In genomic region chr1:108831225-108831624, GRCh38 we compare ENCODE assay signal across 10 cellular contexts. TPM values are rescaled to one million over a fixed set of nuclear protein-coding genes. Genes with fewer than 3 reads are reported as not detected.
A peak's percentile ranks its signal among the peaks of the same experiment; 100 is the strongest.
DNase-seq lines count a peak whose midpoint lies in the region; ATAC-seq and TF ChIP-seq lines count a peak whose summit lies in the region.
"Had no signal": no experiment of that assay in that cellular context is flagged by ENCODE, and none has a peak within 500 bp of the region (broad histone marks: within the 10 kb centered on the region; RNA-seq: fewer than 3 reads in every experiment).

No MANE protein-coding gene starts in this region.

- POLR2A ChIA-PET in HCT116 (lab: Charles Lee), result no interaction called here
- POLR2A ChIA-PET in CD4-positive, alpha-beta memory T cell (lab: Charles Lee; ENCODE audit: partially characterized antibody), result no interaction called here

- no peak overlapping the region for H3K4me3 Mint-ChIP-seq in CD4-positive, alpha-beta memory T cell
- H3K4me3 Mint-ChIP-seq in stimulated activated memory B cell treated with anti-CD40 and anti-IgM and Interleukin-4, amounts not matched to agents 10 μg/mL and 1 μg/mL and 100 μg/mL, for 72 hours, result no peak overlapping the region
- H3K4me3 Mint-ChIP-seq: T-helper 1 cell treated with Interleukin-12 subunit alpha and Interleukin-12 subunit beta and Interleukin-4 antibody, amounts not matched to agents 30 μg/mL and 1 μg/mL, for 36 hours had no signal

- H3K4me3 ChIP-seq in HCT116 (replicated peaks in 1 of 2; ENCODE audit: low read depth in 1 of 2, low read length in 2 of 2) (peak overlapping the region in 1 of 2 experiments; percentile 54; a peak in 2 of 4 replicates), astrocyte of the spinal cord (ENCODE audit: low read depth, low read length) (no peak overlapping the region), stomach (no peak overlapping the region)
- H3K4me3 ChIP-seq in CD4-positive, alpha-beta memory T cell (ENCODE audit: low read length in 2 of 2), result no peak overlapping the region

- CTCF ChIA-PET in HCT116 (lab: Charles Lee), result interaction anchor here (0.6 to 5.8 kb wide), 2 partner anchors 9 to 66 kb away, joined by 5 to 93 read pairs; no protein-coding TSS in a partner anchor
- CTCF ChIA-PET in CD4-positive, alpha-beta memory T cell (lab: Charles Lee; ENCODE audit: partially characterized antibody), result interaction anchor here (1.0 to 10.2 kb wide), 6 partner anchors 13 to 280 kb away, joined by 3 to 238 read pairs (median 15); a partner anchor contains a TSS

- H3K9me3 ChIP-seq in HCT116 (ENCODE audit: control insufficient read depth in 1 of 2, insufficient read depth in 1 of 2, low read depth in 1 of 2, low read length in 2 of 2) (no peaks in the 10 kb centered on the region), stomach (no peaks in the 10 kb centered on the region)
- no peaks in the 10 kb centered on the region for H3K9me3 ChIP-seq in CD4-positive, alpha-beta memory T cell (ENCODE audit: control insufficient read depth in 1 of 2, low read length in 2 of 2)

- peak overlapping the region; percentile 91 for H2AFZ ChIP-seq in HCT116 (ENCODE audit: low read depth, low read length, poor library complexity, severe bottlenecking)

- H3K36me3 ChIP-seq in HCT116 (ENCODE audit: control insufficient read depth in 1 of 2, insufficient read depth in 2 of 2, low read length in 2 of 2) (no peaks in the 10 kb centered on the region), stomach (no peaks in the 10 kb centered on the region)
- H3K36me3 ChIP-seq in CD4-positive, alpha-beta memory T cell (ENCODE audit: insufficient read depth, low read length), result no peaks in the 10 kb centered on the region

- H3K4me2 ChIP-seq in HCT116 (ENCODE audit: low read length), result peak overlapping the region; percentile 85

- H3K27ac ChIP-seq in HCT116 (ENCODE audit: low read depth, low read length), result peak overlapping the region; percentile 59; the same call in 1 of the 2 replicates
- H3K27ac ChIP-seq in stomach, result peak overlapping the region in 4 of 5 donors; percentile 82 to 86 (median 83)
- H3K27ac ChIP-seq in CD4-positive, alpha-beta memory T cell (ENCODE audit: low read depth, low read length), result no peak overlapping the region

- TF ChIP-seq POLR2A in HCT116 (IDR thresholded peaks at IDR 0.05; ENCODE audit: borderline replicate concordance, extremely low read depth, insufficient read depth, insufficient read length) (no peak), stomach (IDR thresholded peaks at IDR 0.05) (no peak)

- H3K36me3 Mint-ChIP-seq in CD4-positive, alpha-beta memory T cell, result no peaks in the 10 kb centered on the region
- no peaks in the 10 kb centered on the region for H3K36me3 Mint-ChIP-seq in stimulated activated memory B cell treated with anti-CD40 and anti-IgM and Interleukin-4, amounts not matched to agents 10 μg/mL and 1 μg/mL and 100 μg/mL, for 72 hours

- H3K27me3 Mint-ChIP-seq in CD4-positive, alpha-beta memory T cell, result peaks cover 6 to 8% of the 10 kb centered on the region in 2 donors
- H3K27me3 Mint-ChIP-seq in stimulated activated memory B cell treated with anti-CD40 and anti-IgM and Interleukin-4, amounts not matched to agents 10 μg/mL and 1 μg/mL and 100 μg/mL, for 72 hours, result no peaks in the 10 kb centered on the region

- no peak for TF ChIP-seq EP300 in stomach (IDR thresholded peaks at IDR 0.05)

- BruUV-seq in HCT116 (replicated peaks; lab: Mats Ljungman, UMichigan), result no TSS peak

- TF ChIP-seq CTCF in HCT116 (IDR thresholded peaks at IDR 0.05 in 2 of 3, conservative IDR thresholded peaks at IDR 0.05 in 1 of 3; ENCODE audit: borderline replicate concordance in 1 of 3, insufficient read depth in 1 of 3, low read depth in 2 of 3, low read length in 2 of 3) (no peak), astrocyte of the spinal cord (IDR thresholded peaks at IDR 0.05; ENCODE audit: low read depth, low read length) (no peak), stomach (IDR thresholded peaks at IDR 0.05) (no peak)

- H3K27ac Mint-ChIP-seq in CD4-positive, alpha-beta memory T cell, result peak overlapping the region in 1 of 7 donors; percentile 59
- H3K27ac Mint-ChIP-seq in stimulated activated memory B cell treated with anti-CD40 and anti-IgM and Interleukin-4, amounts not matched to agents 10 μg/mL and 1 μg/mL and 100 μg/mL, for 72 hours, result no peak overlapping the region
- H3K27ac Mint-ChIP-seq: T-helper 1 cell treated with Interleukin-12 subunit alpha and Interleukin-12 subunit beta and Interleukin-4 antibody, amounts not matched to agents 30 μg/mL and 1 μg/mL, for 36 hours had no signal

- no peaks in the 10 kb centered on the region for H3K9me3 Mint-ChIP-seq in CD4-positive, alpha-beta memory T cell
- H3K9me3 Mint-ChIP-seq in stimulated activated memory B cell treated with anti-CD40 and anti-IgM and Interleukin-4, amounts not matched to agents 10 μg/mL and 1 μg/mL and 100 μg/mL, for 72 hours, result no peaks in the 10 kb centered on the region
- H3K9me3 Mint-ChIP-seq: T-helper 1 cell treated with Interleukin-12 subunit alpha and Interleukin-12 subunit beta and Interleukin-4 antibody, amounts not matched to agents 30 μg/mL and 1 μg/mL, for 36 hours had no signal

- H3K4me1 Mint-ChIP-seq in CD4-positive, alpha-beta memory T cell, result peaks cover 0 to 10% (median 7%) of the 10 kb centered on the region in 4 donors
- H3K4me1 Mint-ChIP-seq in stimulated activated memory B cell treated with anti-CD40 and anti-IgM and Interleukin-4, amounts not matched to agents 10 μg/mL and 1 μg/mL and 100 μg/mL, for 72 hours, result peaks cover 7% of the 10 kb centered on the region

- no peaks in the 10 kb centered on the region for H4K20me1 ChIP-seq in HCT116 (ENCODE audit: insufficient read depth)

- 26 to 55% (median 42%) methylated on average over 2 of the region's 2 CpGs for WGBS in stomach, 5 donors

- H3K9ac ChIP-seq in HCT116 (ENCODE audit: low read length), result peak overlapping the region; percentile 49; the same call in 1 of the 2 replicates

- DNase-seq in HCT116 (ENCODE audit: low read depth, low spot score) (no peak), astrocyte of the spinal cord (ENCODE audit: low read depth, low spot score) (peak; percentile 66), left ventricle myocardium superior (no peak), stomach (no peak), NCI-H2171 treated with DMSO at 0.1 percent for 48 hours (lab: John Stamatoyannopoulos, UW) (no peak), NCI-H510A treated with DMSO at 0.1 percent for 48 hours (lab: John Stamatoyannopoulos, UW) (no peak)
- no peak for DNase-seq in CD4-positive, alpha-beta memory T cell

- TF ChIP-seq RAD21 in HCT116 (IDR thresholded peaks at IDR 0.05; ENCODE audit: low read depth), result no peak

- RAD21 ChIA-PET in HCT116 (lab: Charles Lee; ENCODE audit: low non-redundant PET in 1 of 2, low total read pairs in 2 of 2, uncharacterized antibody in 2 of 2, unreplicated experiment in 2 of 2), result interaction anchor here in 1 of 2 experiments (0.7 kb wide), 1 partner anchor 60 kb away, joined by 3 read pairs; no protein-coding TSS in a partner anchor

- H3K4me1 ChIP-seq in HCT116 (ENCODE audit: control insufficient read depth in 1 of 2, insufficient read depth in 2 of 2, low read length in 2 of 2) (peaks cover 20 to 45% of the 10 kb centered on the region in 2 experiments), stomach (peaks cover 0 to 36% (median 21%) of the 10 kb centered on the region in 4 donors)
- peaks cover 8% of the 10 kb centered on the region for H3K4me1 ChIP-seq in CD4-positive, alpha-beta memory T cell (ENCODE audit: insufficient read depth, low read length)

- H3K9me2 ChIP-seq in HCT116 (ENCODE audit: insufficient read depth), result no peaks in the 10 kb centered on the region

- H3K79me2 ChIP-seq in HCT116 (ENCODE audit: insufficient read depth, low read length), result no peaks in the 10 kb centered on the region

- intact Hi-C loops in HCT116 (cut with micrococcal nuclease) (no loop called here), left ventricle myocardium superior (cut with micrococcal nuclease) (no loop called here), stomach (cut with DNase I; ENCODE audit: low total_unique reads) (loop anchor here (5.0 kb wide), 1 partner anchor 66 kb away; no protein-coding TSS in a partner anchor)
- intact Hi-C loops in CD4-positive, alpha-beta memory T cell (cut with micrococcal nuclease), result no loop called here

- no peak for ATAC-seq in HCT116
- ATAC-seq in left ventricle myocardium superior, result peak; percentile 16
- no peak for ATAC-seq in stimulated activated memory B cell treated with anti-CD40 and anti-IgM and Interleukin-4, amounts not matched to agents 10 μg/mL and 1 μg/mL and 100 μg/mL, for 72 hours

- H3K27me3 ChIP-seq in HCT116 (ENCODE audit: insufficient read depth, low read length), result no peaks in the 10 kb centered on the region
- H3K27me3 ChIP-seq in stomach, result no peaks in the 10 kb centered on the region
- no peaks in the 10 kb centered on the region for H3K27me3 ChIP-seq in CD4-positive, alpha-beta memory T cell (ENCODE audit: insufficient read depth, low read length)

- in situ Hi-C loops in astrocyte of the spinal cord (cut with HindIII; ENCODE audit: low sequenced_read_pairs), result no loop called here

TF ChIP-seq in HCT116, 20 proteins besides CTCF, POLR2A, EP300 and RAD21 (continues in another document):
- no peak for TF ChIP-seq MAX (IDR thresholded peaks at IDR 0.05)
- TF ChIP-seq JUND (IDR thresholded peaks at IDR 0.05), result no peak
- TF ChIP-seq ELF1 (IDR thresholded peaks at IDR 0.05; ENCODE audit: borderline replicate concordance, low read depth), result no peak

RNA-seq across cellular contexts. Expression of gene AKNAD1, which starts 25.7 kb away (rescaled TPM):
- total RNA-seq in HCT116 (2021; ENCODE audit: unreplicated experiment), result 0.15 TPM
- polyA plus RNA-seq in HCT116 (2012), result 0.26 TPM in 1 of 2 replicates, not detected in the other
- not detected for total RNA-seq in left ventricle myocardium superior
- total RNA-seq in stomach, result 1 to 10 TPM in 1 of 5 donors, not detected in 4; 2.0 TPM
- under 1 TPM in 2 of 3 donors, not detected in 1; 0.28 to 0.37 TPM for polyA plus RNA-seq in stomach
- total RNA-seq in CD4-positive, alpha-beta memory T cell, result not detected
- polyA plus RNA-seq in CD4-positive, alpha-beta memory T cell, result not detected
- total RNA-seq: G401 had no signal

RNA-seq across cellular contexts. Expression of gene GPSM2, which starts 45.6 kb away (rescaled TPM):
- 58.1 TPM for total RNA-seq in HCT116 (2021; ENCODE audit: unreplicated experiment)
- polyA plus RNA-seq in HCT116 (2012), result 23.2 and 39.4 TPM in 2 replicates
- 4.9 TPM for total RNA-seq in left ventricle myocardium superior
- total RNA-seq in stomach, result 10 to 100 TPM in 4 of 5 donors, 1 to 10 TPM in 1; 1.8 to 84.9 (median 21.4) TPM
- polyA plus RNA-seq in stomach, result 10 to 100 TPM in 1 of 3 donors, 1 to 10 TPM in 2; 4.2 to 15.0 (median 6.6) TPM
- 1 to 10 TPM; 1.4 to 1.8 TPM for total RNA-seq in CD4-positive, alpha-beta memory T cell
- 1 to 10 TPM in 1 of 2 donors, under 1 TPM in 1; 0.55 to 1.2 TPM for polyA plus RNA-seq in CD4-positive, alpha-beta memory T cell
